ENCODE assay signal across 12 cellular contexts in the genomic region with DNA sequence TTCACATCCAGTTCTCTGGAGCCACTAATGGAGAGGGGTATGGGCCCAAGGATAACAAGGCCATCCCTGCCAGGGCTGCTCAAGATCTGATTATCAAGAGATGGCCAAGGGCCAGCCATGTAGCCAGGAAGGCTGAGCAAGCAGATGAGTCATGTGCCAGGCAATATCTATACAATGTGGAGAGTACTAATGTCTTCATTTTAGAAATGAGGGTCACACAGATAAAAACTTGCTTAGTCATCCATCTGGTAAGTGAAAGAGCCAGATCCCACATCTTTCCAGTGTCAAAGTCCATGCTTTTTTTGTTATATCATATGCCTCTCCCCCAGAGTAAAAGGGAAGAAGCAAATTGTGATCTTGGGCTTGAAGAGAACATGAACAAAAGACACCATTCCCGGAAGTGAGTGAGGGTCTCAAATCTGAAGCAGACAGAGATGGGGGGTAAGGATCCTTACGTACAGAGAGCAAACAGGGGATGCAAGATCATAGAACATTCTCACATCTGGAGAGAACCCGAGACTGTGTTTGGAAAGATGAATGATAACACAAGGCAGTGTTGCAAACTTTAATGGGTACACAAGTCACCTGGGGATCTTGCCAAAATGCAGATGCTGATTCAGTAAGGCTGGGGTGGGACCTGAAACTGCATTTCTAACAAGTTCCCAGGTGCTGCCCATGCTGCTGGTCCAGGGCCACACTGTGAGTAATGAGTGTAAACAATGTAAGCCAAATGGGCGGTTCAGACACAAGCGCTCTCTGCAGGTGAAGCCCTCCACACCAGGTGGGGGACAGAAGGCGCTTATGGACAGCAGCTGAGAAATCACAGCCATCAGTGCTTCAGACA. TPM values are rescaled to one million over a fixed set of nuclear protein-coding genes. Genes with fewer than 3 reads are reported as not detected.
DNase-seq lines count a peak whose midpoint lies in the region; ATAC-seq lines count a peak whose summit lies in the region.
"Had no signal": no experiment of that assay in that cellular context is flagged by ENCODE, and none has a peak within 500 bp of the region (broad histone marks: within the 10 kb centered on the region; RNA-seq: fewer than 3 reads in every experiment).

No MANE protein-coding gene starts in this region.

- no peak overlapping the region for H3K9ac ChIP-seq in adipocyte (ENCODE audit: low read length)

- H3K4me3 ChIP-seq in ACC112 (ENCODE audit: low read depth, low read length) (peak overlapping the region; percentile 28; the same call in 1 of the 2 replicates), adipocyte (ENCODE audit: low read length) (no peak overlapping the region)
- H3K4me3 ChIP-seq: right atrium auricular region, vagina had no signal

- peaks cover 16 to 25% of the 10 kb centered on the region in 2 donors for H3K27me3 Mint-ChIP-seq in natural killer cell treated with Interleukin-12 subunit alpha and Interleukin-12 subunit beta and Interleukin-15 and Interleukin-18, amount 100 ng/mL, for 72 hours

- H3K4me1 ChIP-seq in ACC112 (ENCODE audit: control insufficient read depth, insufficient read depth, low read length, unreplicated experiment) (peaks cover 15% of the 10 kb centered on the region), adipocyte (ENCODE audit: control insufficient read depth, insufficient read depth, low read length) (peaks cover 12% of the 10 kb centered on the region)
- H3K4me1 ChIP-seq: right atrium auricular region had no signal

- peak overlapping the region; percentile 92 for H3K27ac ChIP-seq in ACC112 (ENCODE audit: low read depth, low read length)
- H3K27ac ChIP-seq: right atrium auricular region, vagina had no signal

- DNase-seq in LHCN-M2 (ENCODE audit: low read depth) (peak; percentile 89), adipocyte (ENCODE audit: low read depth) (peak; percentile 75), left lobe of liver (ENCODE audit: low spot score) (peak; percentile 53), C1 segment of cervical spinal cord (lab: John Stamatoyannopoulos, UW) (no peak), activated T-cell treated with anti-CD3 and anti-CD28 coated beads for 4 hours (no peak)
- DNase-seq in natural killer cell treated with Interleukin-12 subunit alpha and Interleukin-12 subunit beta and Interleukin-15 and Interleukin-18, amount 100 ng/mL, for 72 hours (ENCODE audit: low spot score): no peak
- DNase-seq: DND-41, endodermal cell had no signal

- H3K36me3 ChIP-seq in ACC112 (ENCODE audit: insufficient read depth, low read length): no peaks in the 10 kb centered on the region
- no peaks in the 10 kb centered on the region for H3K36me3 ChIP-seq in adipocyte (ENCODE audit: control insufficient read depth, insufficient read depth, low read length, severe bottlenecking)
- H3K36me3 ChIP-seq: right atrium auricular region, vagina had no signal

- no peaks in the 10 kb centered on the region for H3K9me3 ChIP-seq in adipocyte (ENCODE audit: control insufficient read depth, low read length)
- H3K9me3 ChIP-seq: right atrium auricular region, vagina had no signal

- H3K4me1 Mint-ChIP-seq in natural killer cell treated with Interleukin-12 subunit alpha and Interleukin-12 subunit beta and Interleukin-15 and Interleukin-18, amount 100 ng/mL, for 72 hours (ENCODE audit: low read depth in 2 of 2): peaks cover 0 to 2% of the 10 kb centered on the region in 2 donors

- no peaks in the 10 kb centered on the region for H3K36me3 Mint-ChIP-seq in natural killer cell treated with Interleukin-12 subunit alpha and Interleukin-12 subunit beta and Interleukin-15 and Interleukin-18, amount 100 ng/mL, for 72 hours

- no peaks in the 10 kb centered on the region for H3K79me2 ChIP-seq in ACC112 (ENCODE audit: control insufficient read depth, insufficient read depth, low read length, unreplicated experiment)

- no peak overlapping the region for H3K27ac Mint-ChIP-seq in natural killer cell treated with Interleukin-12 subunit alpha and Interleukin-12 subunit beta and Interleukin-15 and Interleukin-18, amount 100 ng/mL, for 72 hours
- H3K27ac Mint-ChIP-seq: endodermal cell had no signal

- H3K4me3 Mint-ChIP-seq in natural killer cell treated with Interleukin-12 subunit alpha and Interleukin-12 subunit beta and Interleukin-15 and Interleukin-18, amount 100 ng/mL, for 72 hours: no peak overlapping the region
- H3K4me3 Mint-ChIP-seq: endodermal cell had no signal

- H3K9me3 Mint-ChIP-seq in natural killer cell treated with Interleukin-12 subunit alpha and Interleukin-12 subunit beta and Interleukin-15 and Interleukin-18, amount 100 ng/mL, for 72 hours: no peaks in the 10 kb centered on the region

- peak overlapping the region; percentile 73 for H2AFZ ChIP-seq in ACC112 (ENCODE audit: low read length, unreplicated experiment)

- ATAC-seq in left lobe of liver (peak; percentile 87), GM21529 (IDR thresholded peaks at IDR 0.05; ENCODE audit: unreplicated experiment) (no peak)
- no peak for ATAC-seq in natural killer cell treated with Interleukin-12 subunit alpha and Interleukin-12 subunit beta and Interleukin-15 and Interleukin-18, amount 100 ng/mL, for 72 hours

- H3K27me3 ChIP-seq in ACC112 (ENCODE audit: insufficient read depth, low read length) (no peaks in the 10 kb centered on the region), adipocyte (replicated peaks; ENCODE audit: control insufficient read depth, insufficient read depth, low read length) (no peaks in the 10 kb centered on the region)
- H3K27me3 ChIP-seq: right atrium auricular region, vagina had no signal

RNA-seq across cellular contexts. Expression of a gene that starts 20.0 kb away (rescaled TPM):
- total RNA-seq in LHCN-M2 (2014; rRNA removed) (not detected in 2 replicates), left lobe of liver (not detected)
- polyA plus RNA-seq in LHCN-M2 (2012): not detected
- not detected for total RNA-seq in natural killer cell treated with Interleukin-12 subunit alpha and Interleukin-12 subunit beta and Interleukin-15 and Interleukin-18, amount 100 ng/mL, for 72 hours
- total RNA-seq: endodermal cell, right atrium auricular region, vagina had no signal

Comparison
In these comparisons a context has a peak if more than half of its experiments do, and no peak if none do; other contexts are left out.
1. DNase-seq: peak in LHCN-M2 (single experiment), adipocyte (single experiment) and left lobe of liver (single experiment); none in C1 segment of cervical spinal cord (0 of 14), activated T-cell treated with anti-CD3 and anti-CD28 coated beads for 4 hours (single experiment) and natural killer cell treated with Interleukin-12 subunit alpha and Interleukin-12 subunit beta and Interleukin-15 and Interleukin-18, amount 100 ng/mL, for 72 hours (single experiment).